8 cellular contexts compared by ENCODE assay signal in genomic region chr12:80937391-80938238, GRCh38. TPM values are rescaled to one million over a fixed set of nuclear protein-coding genes. Genes with fewer than 3 reads are reported as not detected.
DNase-seq lines count a peak whose midpoint lies in the region; ATAC-seq and TF ChIP-seq lines count a peak whose summit lies in the region.

LIN7A (minus strand) TSS chr12:80937934; CDS start chr12:80937722, 212 bp downstream.

- CTCF ChIA-PET in RWPE1 (lab: Yijun Ruan, JAX), result no interaction called here

- no peaks in the 10 kb centered on the region for H3K36me3 Mint-ChIP-seq in nephron progenitor cell (ENCODE audit: low read depth)

- POLR2A ChIA-PET in RWPE1 (lab: Yijun Ruan, JAX; ENCODE audit: low non-redundant PET), result no interaction called here

- ATAC-seq in GM19035 (IDR thresholded peaks at IDR 0.05; ENCODE audit: unreplicated experiment) (peak; percentile 21), HG03354 (IDR thresholded peaks at IDR 0.05; ENCODE audit: poor library complexity, severe bottlenecking, unreplicated experiment) (peak; percentile 22)

- H3K4me3 ChIP-seq in AG09309 (ENCODE audit: control insufficient read depth, low read depth, low read length), result peak within 1 kb of the TSS; percentile 70
- H3K4me3 ChIP-seq in fibroblast of villous mesenchyme (ENCODE audit: low read depth, low read length), result peak within 1 kb of the TSS; percentile 74

- H3K9me3 Mint-ChIP-seq in nephron progenitor cell, result no peaks in the 10 kb centered on the region

- H3K27ac ChIP-seq in RWPE1, result no peak within 1 kb of the TSS

- peaks cover 9% of the 10 kb centered on the region for H3K27me3 Mint-ChIP-seq in nephron progenitor cell (ENCODE audit: low read depth, poor library complexity)

- H3K27ac Mint-ChIP-seq in nephron progenitor cell, result peak within 1 kb of the TSS; percentile 87

- DNase-seq in AG09309 (ENCODE audit: low read depth) (no peak), SHP77 (lab: John Stamatoyannopoulos, UW) (peak; percentile 57 to 81), fibroblast of villous mesenchyme (ENCODE audit: low read depth) (peak; percentile 36), nephron progenitor cell (peak; percentile 69), cortex of kidney (lab: John Stamatoyannopoulos, UW) (no peak), RWPE1 (ENCODE audit: low spot score) (no peak)

- TF ChIP-seq CTCF in AG09309 (IDR thresholded peaks at IDR 0.05; ENCODE audit: control insufficient read depth, insufficient read depth, low read depth, low read length, missing control alignments), result no peak
- TF ChIP-seq CTCF in fibroblast of villous mesenchyme (IDR thresholded peaks at IDR 0.05; ENCODE audit: insufficient read depth, low read depth, low read length), result no peak
- no peak for TF ChIP-seq CTCF in nephron progenitor cell (IDR thresholded peaks at IDR 0.05)
- no peak for TF ChIP-seq CTCF in RWPE1 (conservative IDR thresholded peaks at IDR 0.05; ENCODE audit: low read depth)

- H3K4me1 Mint-ChIP-seq in nephron progenitor cell, result peaks cover 45% of the 10 kb centered on the region

- peak within 1 kb of the TSS; percentile 94 for H3K4me3 Mint-ChIP-seq in nephron progenitor cell

RNA-seq across cellular contexts. Expression of gene LIN7A, which starts in this region (rescaled TPM):
- total RNA-seq in fibroblast of villous mesenchyme, result 6.4 and 10.4 TPM in 2 replicates

Comparison
In these comparisons a context has a peak if more than half of its experiments do, and no peak if none do; other contexts are left out.
1. DNase-seq: peak in SHP77 (2 of 2), fibroblast of villous mesenchyme (single experiment) and nephron progenitor cell (single experiment); none in AG09309 (single experiment), cortex of kidney (single experiment) and RWPE1 (single experiment).